In genomic region chr12:91461061-91461460, GRCh38 we compare ENCODE assay signal across 32 cellular contexts.
"Had no signal": no experiment of that assay in that cellular context is flagged by ENCODE, and none has a peak within 500 bp of the region (broad histone marks: within the 10 kb centered on the region; RNA-seq: fewer than 3 reads in every experiment).

No MANE protein-coding gene starts in this region.

- H3K4me1 ChIP-seq: ascending aorta had no signal

- ATAC-seq: activated CD4-positive, alpha-beta T cell treated with anti-CD3 and anti-CD28 coated beads for 36 hours; activated CD4-positive, CD25-positive, alpha-beta regulatory T cell treated with anti-CD3 and anti-CD28 coated beads, Interleukin-2, amount 50 U/mL, for 24 hours; activated CD8-positive, alpha-beta memory T cell treated with anti-CD3 and anti-CD28 coated beads, Interleukin-2, amount 10 ng/mL, durations not matched to agents 7 days and 5 days; activated CD8-positive, alpha-beta T cell treated with anti-CD3 and anti-CD28 coated beads, Interleukin-2, amount 10 ng/mL, durations not matched to agents 7 days and 5 days; activated naive CD8-positive, alpha-beta T cell treated with anti-CD3 and anti-CD28 coated beads, Interleukin-2, amount 50 U/mL, for 24 hours; WTC11 had no signal

- FAIRE-seq: bronchial epithelial cell had no signal

- H3K36me3 ChIP-seq: ascending aorta, cardiac muscle cell, WERI-Rb-1 had no signal

- H3K4me3 ChIP-seq: ascending aorta, cardiac muscle cell had no signal

- H3K27ac ChIP-seq: ascending aorta, cardiac muscle cell, WERI-Rb-1 had no signal

- H3K27me3 ChIP-seq: ascending aorta, cardiac muscle cell had no signal

- DNase-seq: activated CD4-positive, alpha-beta memory T cell treated with anti-CD3 and anti-CD28 coated beads, Interleukin-2, amount 10 ng/mL, durations not matched to agents 7 days and 5 days; activated CD4-positive, alpha-beta T cell treated with anti-CD3 and anti-CD28 coated beads for 1 hour; activated CD4-positive, alpha-beta T cell treated with anti-CD3 and anti-CD28 coated beads for 36 hours; activated CD4-positive, alpha-beta T cell treated with anti-CD3 and anti-CD28 coated beads for 48 hours; activated CD4-positive, alpha-beta T cell treated with anti-CD3 and anti-CD28 coated beads, Interleukin-2, amount 10 ng/mL, durations not matched to agents 7 days and 5 days; activated CD4-positive, alpha-beta T cell treated with anti-CD3 and anti-CD28 coated beads, Interleukin-2, amount 50 U/mL, for 48 hours; activated CD4-positive, CD25-positive, alpha-beta regulatory T cell; activated CD8-positive, alpha-beta memory T cell treated with anti-CD3 and anti-CD28 coated beads for 24 hours; activated CD8-positive, alpha-beta memory T cell treated with anti-CD3 and anti-CD28 coated beads, Interleukin-2, amount 10 ng/mL, durations not matched to agents 7 days and 5 days; activated CD8-positive, alpha-beta memory T cell treated with anti-CD3 and anti-CD28 coated beads, Interleukin-2, amount 50 U/mL, for 48 hours; activated CD8-positive, alpha-beta T cell treated with anti-CD3 and anti-CD28 coated beads, Interleukin-2, amount 10 ng/mL, durations not matched to agents 7 days and 5 days; activated effector memory CD4-positive, alpha-beta T cell treated with Interleukin-2 at 50 U/mL for 16 hours; activated gamma-delta T cell; activated naive CD4-positive, alpha-beta T cell treated with anti-CD3 and anti-CD28 coated beads, Interleukin-2, amount 10 ng/mL, durations not matched to agents 7 days and 5 days; activated naive CD4-positive, alpha-beta T cell treated with Interleukin-2 at 50 U/mL for 16 hours; activated naive CD8-positive, alpha-beta T cell treated with anti-CD3 and anti-CD28 coated beads, Interleukin-2, amount 10 ng/mL, durations not matched to agents 7 days and 5 days; activated naive CD8-positive, alpha-beta T cell treated with anti-CD3 and anti-CD28 coated beads, Interleukin-2, amount 50 U/mL, for 24 hours; activated T-cell treated with anti-CD3 and anti-CD28 coated beads, Interleukin-2, amount 50 U/mL, for 24 hours; activated T-cell treated with anti-CD3 and anti-CD28 coated beads, Interleukin-2, amount 50 U/mL, for 48 hours; amygdala; anterior cingulate cortex; caudate nucleus; SW 1271; T-helper 1 cell; T-helper 2 cell; T-helper 9 cell; WERI-Rb-1 had no signal
